ENCODE assay signal across 21 cellular contexts in the genomic region with DNA sequence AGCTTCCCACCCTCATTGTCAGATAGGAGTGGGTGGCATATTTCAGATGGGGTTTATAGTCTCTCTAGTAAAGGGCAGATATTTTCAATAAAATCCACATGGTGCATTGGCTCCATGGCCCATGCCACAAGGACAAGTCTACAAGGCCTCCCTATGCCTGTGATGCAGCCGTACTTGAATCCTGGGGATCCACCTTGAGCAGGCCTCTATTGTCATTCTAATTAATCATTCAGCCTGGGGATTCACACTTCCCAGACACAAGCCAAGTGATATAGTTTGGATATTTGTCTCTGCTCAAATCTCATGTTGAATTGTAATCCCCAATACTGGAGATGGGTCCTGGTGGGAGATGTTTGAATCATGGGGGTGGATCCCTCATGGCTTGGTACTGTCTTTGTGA. TPM values are rescaled to one million over a fixed set of nuclear protein-coding genes. Genes with fewer than 3 reads are reported as not detected.
DNase-seq lines count a peak whose midpoint lies in the region; ATAC-seq, FAIRE-seq and TF ChIP-seq lines count a peak whose summit lies in the region.
"Had no signal": no experiment of that assay in that cellular context is flagged by ENCODE, and none has a peak within 500 bp of the region (broad histone marks: within the 10 kb centered on the region; RNA-seq: fewer than 3 reads in every experiment).

No MANE protein-coding gene starts in this region.

- intact Hi-C loops in CD14-positive monocyte (cut with micrococcal nuclease) = no loop called here

- POLR2A ChIA-PET in H1 (lab: Charles Lee; ENCODE audit: partially characterized antibody) = interaction anchor here (1.4 kb wide), 1 partner anchor 12 kb away, joined by 5 read pairs; no protein-coding TSS in a partner anchor

- H3K23me2 ChIP-seq in H1 (ENCODE audit: low read depth, low read length) = no peaks in the 10 kb centered on the region

- no peak for DNase-seq in CD14-positive monocyte (ENCODE audit: low spot score)
- no peak for DNase-seq in H1 (ENCODE audit: low read depth in 1 of 2, low spot score in 2 of 2)
- DNase-seq in NCI-H1436 treated with DMSO at 0.1 percent for 48 hours (lab: John Stamatoyannopoulos, UW) = no peak
- DNase-seq in DMS79 treated with DMSO at 0.1 percent for 48 hours (lab: John Stamatoyannopoulos, UW) = no peak
- DNase-seq: CD4-positive, alpha-beta T cell; CD8-positive, alpha-beta memory T cell; DMS 273 treated with DMSO at 0.1 percent for 48 hours; DMS79; GF-D8; H9 had no signal

- H3K18ac ChIP-seq in H1 (ENCODE audit: extremely low read depth, low read length) = no peak overlapping the region

- no peaks in the 10 kb centered on the region for H4K20me1 ChIP-seq in H1 (replicated peaks in 1 of 2; ENCODE audit: control insufficient read depth in 1 of 2, insufficient read depth in 2 of 2, low read length in 2 of 2)
- H4K20me1 ChIP-seq: BLaER1 had no signal

- no peak overlapping the region for H3K9ac ChIP-seq in H1 (replicated peaks in 1 of 4; ENCODE audit: extremely low read depth in 1 of 4, low read depth in 3 of 4, low read length in 3 of 4)
- H3K9ac ChIP-seq: BLaER1 had no signal

- H2BK20ac ChIP-seq in H1 (ENCODE audit: low read length) = no peak overlapping the region

- no peak overlapping the region for H2AFZ ChIP-seq in H1 (ENCODE audit: low read length)

- no peak for FAIRE-seq in H1 (lab: Jason Lieb, UNC)
- FAIRE-seq: A204.1, D721Med, GM12891, GM18507 had no signal

- H3K79me2 ChIP-seq in H1 (ENCODE audit: control insufficient read depth in 1 of 2, insufficient read depth in 2 of 2, low read length in 2 of 2) = no peaks in the 10 kb centered on the region

- H2BK120ac ChIP-seq in H1 (replicated peaks; ENCODE audit: low read depth, low read length) = peak overlapping the region; percentile 39

- H3K14ac ChIP-seq in H1 (ENCODE audit: insufficient read length) = no peak overlapping the region

- H2BK12ac ChIP-seq in H1 (ENCODE audit: low read depth, low read length) = no peak overlapping the region

- ATAC-seq in GM21367 (IDR thresholded peaks at IDR 0.05; ENCODE audit: unreplicated experiment) = no peak
- ATAC-seq: HCT116 had no signal

- no peak for TF ChIP-seq POLR2A in H1 (IDR thresholded peaks at IDR 0.05; ENCODE audit: control extremely low read depth in 1 of 2, low read depth in 2 of 2, low read length in 2 of 2)

- no peak overlapping the region for H3K4me3 Mint-ChIP-seq in CD14-positive monocyte
- H3K4me3 Mint-ChIP-seq: B cell; CD4-positive, alpha-beta T cell; CD8-positive, alpha-beta memory T cell; H9 had no signal

- peaks cover 0 to 1% (median 0%) of the 10 kb centered on the region in 4 experiments; a peak in 2 of 7 replicates for H3K27me3 ChIP-seq in H1 (replicated peaks in 1 of 4; ENCODE audit: control insufficient read depth in 3 of 4, extremely low read depth in 1 of 4, insufficient read depth in 3 of 4, low read length in 3 of 4)
- no peaks in the 10 kb centered on the region for H3K27me3 ChIP-seq in neutrophil
- H3K27me3 ChIP-seq: BLaER1 had no signal

- no peak overlapping the region for H3K4me2 ChIP-seq in H1 (ENCODE audit: insufficient read depth in 1 of 2, low read depth in 2 of 2, low read length in 2 of 2)
- H3K4me2 ChIP-seq: BLaER1 had no signal

- H3K4me3 ChIP-seq in H1 (ENCODE audit: extremely low read depth in 1 of 4, insufficient read depth in 2 of 4, low read depth in 3 of 4, low read length in 4 of 4) (no peak overlapping the region), neutrophil (ENCODE audit: low read depth in 1 of 2, low read length in 1 of 2) (no peak overlapping the region)
- H3K4me3 ChIP-seq: BLaER1 had no signal

- H3K27ac ChIP-seq in H1 (ENCODE audit: low read depth, low read length) = no peak overlapping the region
- H3K27ac ChIP-seq in neutrophil = peak overlapping the region; percentile 54
- H3K27ac ChIP-seq: 22Rv1, BLaER1, C4-2B had no signal

- no peaks in the 10 kb centered on the region for H3K36me3 Mint-ChIP-seq in CD14-positive monocyte

- H3K4me1 ChIP-seq in H1 (replicated peaks in 1 of 4; ENCODE audit: control insufficient read depth in 3 of 4, insufficient read depth in 4 of 4, low read length in 3 of 4) = no peaks in the 10 kb centered on the region; a peak in 1 of 7 replicates
- H3K4me1 ChIP-seq in neutrophil (ENCODE audit: control insufficient read depth in 1 of 2, insufficient read depth in 1 of 2, low read depth in 1 of 2, low read length in 1 of 2) = peaks cover 34 to 43% of the 10 kb centered on the region in 2 experiments

- H3K27ac Mint-ChIP-seq in CD14-positive monocyte = peak overlapping the region in 6 of 7 donors; percentile 11 to 89 (median 66)
- H3K27ac Mint-ChIP-seq: B cell; CD4-positive, alpha-beta T cell; H9 had no signal

- CTCF ChIA-PET in H1 (lab: Charles Lee; ENCODE audit: partially characterized antibody) = interaction anchor here (0.6 to 1.4 kb wide), 2 partner anchors 19 to 81 kb away, joined by 3 to 4 read pairs; no protein-coding TSS in a partner anchor

- H3K9me3 ChIP-seq in H1 (ENCODE audit: insufficient read depth in 2 of 2, low read depth in 1 of 2, low read length in 1 of 2) = no peaks in the 10 kb centered on the region
- no peaks in the 10 kb centered on the region for H3K9me3 ChIP-seq in neutrophil
- H3K9me3 ChIP-seq: BLaER1 had no signal

- H3K56ac ChIP-seq in H1 (replicated peaks; ENCODE audit: insufficient read length, low read depth, low read length) = no peak overlapping the region

- H3K79me1 ChIP-seq in H1 (ENCODE audit: low read depth, low read length) = no peaks in the 10 kb centered on the region

- H2BK5ac ChIP-seq in H1 (ENCODE audit: low read depth, low read length) = no peak overlapping the region

- peaks cover 0 to 3% (median 0%) of the 10 kb centered on the region in 7 donors for H3K9me3 Mint-ChIP-seq in CD14-positive monocyte
- H3K9me3 Mint-ChIP-seq: CD4-positive, alpha-beta T cell; CD8-positive, alpha-beta memory T cell had no signal

- peaks cover 0 to 2% (median 0%) of the 10 kb centered on the region in 3 donors for H3K27me3 Mint-ChIP-seq in CD14-positive monocyte (ENCODE audit: low read depth in 3 of 3)
- H3K27me3 Mint-ChIP-seq: B cell; CD4-positive, alpha-beta T cell had no signal

- H2AK5ac ChIP-seq in H1 (ENCODE audit: low read depth, low read length) = no peak overlapping the region

- H4K8ac ChIP-seq in H1 (ENCODE audit: extremely low read depth, insufficient read depth, low read length) = no peak overlapping the region

- H4K5ac ChIP-seq in H1 (ENCODE audit: insufficient read length, low read depth, low read length) = no peak overlapping the region

- H3K23ac ChIP-seq in H1 (ENCODE audit: insufficient read length) = no peak overlapping the region

- TF ChIP-seq RAD21 in H1 (IDR thresholded peaks at IDR 0.05 in 1 of 2, conservative IDR thresholded peaks at IDR 0.05 in 1 of 2; ENCODE audit: low read depth in 2 of 2, low read length in 2 of 2) = no peak

- H4K91ac ChIP-seq in H1 (replicated peaks; ENCODE audit: insufficient read length, low read length) = no peak overlapping the region

- TF ChIP-seq CTCF in CD14-positive monocyte (IDR thresholded peaks at IDR 0.05) (no peak), H1 (IDR thresholded peaks at IDR 0.05; ENCODE audit: control extremely low read depth in 1 of 3, insufficient read depth in 1 of 3, low read depth in 1 of 3, low read length in 3 of 3) (no peak), neutrophil (IDR thresholded peaks at IDR 0.05) (no peak)

- TF ChIP-seq EP300 in H1 (IDR thresholded peaks at IDR 0.05; ENCODE audit: borderline replicate concordance in 1 of 2, low read depth in 2 of 2, low read length in 2 of 2) = no peak

- H3K36me3 ChIP-seq in H1 (ENCODE audit: control insufficient read depth in 2 of 4, insufficient read depth in 4 of 4, low read length in 3 of 4) (no peaks in the 10 kb centered on the region), neutrophil (no peaks in the 10 kb centered on the region)
- H3K36me3 ChIP-seq: BLaER1 had no signal

- 81% methylated on average over 1 of the region's 1 CpG; no CpG with 5 or more reads in 1 of the 2 experiments for WGBS in H1 (ENCODE audit: extremely low coverage in 1 of 2, insufficient coverage in 1 of 2, insufficient read length in 1 of 2, insufficient replicate concordance in 2 of 2, low coverage in 1 of 2, low lambda C conversion rate in 2 of 2, missing lambda C conversion rate in 1 of 2), 2 experiments

- H3K4ac ChIP-seq in H1 (replicated peaks; ENCODE audit: insufficient read length, low read depth, low read length) = no peak overlapping the region

- peaks cover 33% of the 10 kb centered on the region for H3K4me1 Mint-ChIP-seq in CD14-positive monocyte

- H2BK15ac ChIP-seq in H1 (ENCODE audit: low read length) = no peak overlapping the region

TF ChIP-seq in H1, 55 proteins besides CTCF, POLR2A, EP300 and RAD21:
- TF ChIP-seq JUND (IDR thresholded peaks at IDR 0.05; ENCODE audit: low read length) (no peak), EZH2 (IDR thresholded peaks at IDR 0.05; ENCODE audit: low read depth, low read length, severe bottlenecking) (no peak), MAFK (IDR thresholded peaks at IDR 0.05; ENCODE audit: low read depth, low read length) (no peak)
TF ChIP-seq in H1: peak in this region for 0.

RNA-seq across cellular contexts. Expression of a gene that starts 36.8 kb away (rescaled TPM):
- polyA plus RNA-seq in CD14-positive monocyte = 1 to 10 TPM; 1.1 to 1.4 TPM
- total RNA-seq in H1 (2021; fragmentation: NEBNext Ultra II Directional; extraction: Animal tissue kit (Norgen Biotek cat#: 25700)) = 29.8 and 31.1 TPM in 2 replicates
- 6.9 and 10.2 TPM in 2 replicates for polyA plus RNA-seq in H1 (2011; rRNA removed)
- polyA plus RNA-seq in H1 (2011; cell fraction: cytosol; rRNA removed) = 12.1 TPM
- polyA plus RNA-seq in H1 (2011; cell fraction: nucleus; rRNA removed) = 5.9 TPM
- polyA plus RNA-seq in H1 (2012, experiment 1 of 2) = 4.8 to 9.8 TPM (median 6.0 TPM) in 4 replicates
- polyA plus RNA-seq in H1 (2012, experiment 2 of 2) = 0.63 TPM
- polyA plus RNA-seq in H1 (2013, experiment 1 of 2) = 5.9 TPM
- 5.3 TPM for polyA plus RNA-seq in H1 (2013, experiment 2 of 2)
- 54.6 and 58.0 TPM in 2 replicates for polyA minus RNA-seq in H1 (2011; rRNA and poly(A)+ RNA removed)
- 32.7 TPM for polyA minus RNA-seq in H1 (2011; cell fraction: cytosol; rRNA and poly(A)+ RNA removed)
- polyA minus RNA-seq in H1 (2011; cell fraction: nucleus; rRNA and poly(A)+ RNA removed) = 59.5 TPM
